1 cellular context compared by ENCODE assay signal in genomic region chr4:110631582-110632505, GRCh38.
TF ChIP-seq lines count a peak whose summit lies in the region.

No MANE protein-coding gene starts in this region.

TF ChIP-seq in HepG2, 621 proteins besides CTCF, POLR2A, EP300 and RAD21 (continued from another document and continues in another):
- TF ChIP-seq, protein P1, sequence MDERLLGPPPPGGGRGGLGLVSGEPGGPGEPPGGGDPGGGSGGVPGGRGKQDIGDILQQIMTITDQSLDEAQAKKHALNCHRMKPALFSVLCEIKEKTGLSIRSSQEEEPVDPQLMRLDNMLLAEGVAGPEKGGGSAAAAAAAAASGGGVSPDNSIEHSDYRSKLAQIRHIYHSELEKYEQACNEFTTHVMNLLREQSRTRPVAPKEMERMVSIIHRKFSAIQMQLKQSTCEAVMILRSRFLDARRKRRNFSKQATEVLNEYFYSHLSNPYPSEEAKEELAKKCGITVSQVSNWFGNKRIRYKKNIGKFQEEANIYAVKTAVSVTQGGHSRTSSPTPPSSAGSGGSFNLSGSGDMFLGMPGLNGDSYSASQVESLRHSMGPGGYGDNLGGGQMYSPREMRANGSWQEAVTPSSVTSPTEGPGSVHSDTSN (CRISPR knock-in tag; IDR thresholded peaks at IDR 0.05) = no peak
- TF ChIP-seq LRRFIP1 (CRISPR knock-in tag; conservative IDR thresholded peaks at IDR 0.05) (no peak), ZNF296 (CRISPR knock-in tag; conservative IDR thresholded peaks at IDR 0.05) (no peak), ZFP36 (IDR thresholded peaks at IDR 0.05; ENCODE audit: borderline replicate concordance, low read depth, low read length, partially characterized antibody) (peak; percentile 14), ZMYM4 (CRISPR knock-in tag; IDR thresholded peaks at IDR 0.05) (peak; percentile 37; the same call in 1 of the 2 replicates), GABPB1 (CRISPR knock-in tag; IDR thresholded peaks at IDR 0.05) (no peak), TBX3 (IDR thresholded peaks at IDR 0.05; ENCODE audit: borderline replicate concordance) (no peak), ZNF766 (CRISPR knock-in tag; IDR thresholded peaks at IDR 0.05; ENCODE audit: borderline replicate concordance) (no peak; the same call in 1 of the 2 replicates), ZNF563 (CRISPR knock-in tag; IDR thresholded peaks at IDR 0.05) (peak; percentile 31; the same call in 1 of the 2 replicates), ZNF782 (CRISPR knock-in tag; IDR thresholded peaks at IDR 0.05; ENCODE audit: borderline replicate concordance) (no peak), KDM4B (CRISPR knock-in tag; IDR thresholded peaks at IDR 0.05) (no peak), STAG1 (CRISPR knock-in tag; IDR thresholded peaks at IDR 0.05) (peak; percentile 96), ZKSCAN5 (CRISPR knock-in tag; IDR thresholded peaks at IDR 0.05) (no peak), CBX5 (CRISPR knock-in tag; IDR thresholded peaks at IDR 0.05; ENCODE audit: borderline replicate concordance) (0 out of 2 replicates have a peak, but pooled peaks have one; percentile 36), ZNF670 (CRISPR knock-in tag; IDR thresholded peaks at IDR 0.05; ENCODE audit: borderline replicate concordance) (no peak), ZNF543 (CRISPR knock-in tag; IDR thresholded peaks at IDR 0.05) (no peak), MTF2 (CRISPR knock-in tag; IDR thresholded peaks at IDR 0.05; ENCODE audit: borderline replicate concordance) (peak; percentile 29; the same call in 1 of the 2 replicates), NFIB (CRISPR knock-in tag; IDR thresholded peaks at IDR 0.05; ENCODE audit: borderline replicate concordance) (no peak), DDIT3 (CRISPR knock-in tag; IDR thresholded peaks at IDR 0.05) (no peak), RELA (CRISPR knock-in tag; IDR thresholded peaks at IDR 0.05) (no peak), RBM22 (optimal IDR thresholded peaks at IDR 0.05; ENCODE audit: low read length) (no peak), ZHX1 (CRISPR knock-in tag; IDR thresholded peaks at IDR 0.05; ENCODE audit: low read depth) (0 out of 2 replicates have a peak, but pooled peaks have one; percentile 34), KAT2B (IDR thresholded peaks at IDR 0.05; ENCODE audit: borderline replicate concordance, low read depth, low read length) (no peak), ZNF101 (CRISPR knock-in tag; IDR thresholded peaks at IDR 0.05; ENCODE audit: borderline replicate concordance, low read depth) (no peak), DRAP1 (CRISPR knock-in tag; IDR thresholded peaks at IDR 0.05) (no peak), ZNF839 (CRISPR knock-in tag; IDR thresholded peaks at IDR 0.05; ENCODE audit: borderline replicate concordance) (no peak), E2F1 (CRISPR knock-in tag; IDR thresholded peaks at IDR 0.05) (no peak), NFKBIZ (CRISPR knock-in tag; IDR thresholded peaks at IDR 0.05) (no peak), MYC (CRISPR knock-in tag; IDR thresholded peaks at IDR 0.05; ENCODE audit: borderline replicate concordance) (no peak), ESRRA (CRISPR knock-in tag; IDR thresholded peaks at IDR 0.05; ENCODE audit: low read depth) (no peak)
- TF ChIP-seq, protein P2, sequence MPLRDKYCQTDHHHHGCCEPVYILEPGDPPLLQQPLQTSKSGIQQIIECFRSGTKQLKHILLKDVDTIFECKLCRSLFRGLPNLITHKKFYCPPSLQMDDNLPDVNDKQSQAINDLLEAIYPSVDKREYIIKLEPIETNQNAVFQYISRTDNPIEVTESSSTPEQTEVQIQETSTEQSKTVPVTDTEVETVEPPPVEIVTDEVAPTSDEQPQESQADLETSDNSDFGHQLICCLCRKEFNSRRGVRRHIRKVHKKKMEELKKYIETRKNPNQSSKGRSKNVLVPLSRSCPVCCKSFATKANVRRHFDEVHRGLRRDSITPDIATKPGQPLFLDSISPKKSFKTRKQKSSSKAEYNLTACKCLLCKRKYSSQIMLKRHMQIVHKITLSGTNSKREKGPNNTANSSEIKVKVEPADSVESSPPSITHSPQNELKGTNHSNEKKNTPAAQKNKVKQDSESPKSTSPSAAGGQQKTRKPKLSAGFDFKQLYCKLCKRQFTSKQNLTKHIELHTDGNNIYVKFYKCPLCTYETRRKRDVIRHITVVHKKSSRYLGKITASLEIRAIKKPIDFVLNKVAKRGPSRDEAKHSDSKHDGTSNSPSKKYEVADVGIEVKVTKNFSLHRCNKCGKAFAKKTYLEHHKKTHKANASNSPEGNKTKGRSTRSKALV (CRISPR knock-in tag; IDR thresholded peaks at IDR 0.05) = no peak
- TF ChIP-seq, protein P3, sequence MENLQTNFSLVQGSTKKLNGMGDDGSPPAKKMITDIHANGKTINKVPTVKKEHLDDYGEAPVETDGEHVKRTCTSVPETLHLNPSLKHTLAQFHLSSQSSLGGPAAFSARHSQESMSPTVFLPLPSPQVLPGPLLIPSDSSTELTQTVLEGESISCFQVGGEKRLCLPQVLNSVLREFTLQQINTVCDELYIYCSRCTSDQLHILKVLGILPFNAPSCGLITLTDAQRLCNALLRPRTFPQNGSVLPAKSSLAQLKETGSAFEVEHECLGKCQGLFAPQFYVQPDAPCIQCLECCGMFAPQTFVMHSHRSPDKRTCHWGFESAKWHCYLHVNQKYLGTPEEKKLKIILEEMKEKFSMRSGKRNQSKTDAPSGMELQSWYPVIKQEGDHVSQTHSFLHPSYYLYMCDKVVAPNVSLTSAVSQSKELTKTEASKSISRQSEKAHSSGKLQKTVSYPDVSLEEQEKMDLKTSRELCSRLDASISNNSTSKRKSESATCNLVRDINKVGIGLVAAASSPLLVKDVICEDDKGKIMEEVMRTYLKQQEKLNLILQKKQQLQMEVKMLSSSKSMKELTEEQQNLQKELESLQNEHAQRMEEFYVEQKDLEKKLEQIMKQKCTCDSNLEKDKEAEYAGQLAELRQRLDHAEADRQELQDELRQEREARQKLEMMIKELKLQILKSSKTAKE (CRISPR knock-in tag; IDR thresholded peaks at IDR 0.05; ENCODE audit: borderline replicate concordance) = no peak
- TF ChIP-seq, protein P4, sequence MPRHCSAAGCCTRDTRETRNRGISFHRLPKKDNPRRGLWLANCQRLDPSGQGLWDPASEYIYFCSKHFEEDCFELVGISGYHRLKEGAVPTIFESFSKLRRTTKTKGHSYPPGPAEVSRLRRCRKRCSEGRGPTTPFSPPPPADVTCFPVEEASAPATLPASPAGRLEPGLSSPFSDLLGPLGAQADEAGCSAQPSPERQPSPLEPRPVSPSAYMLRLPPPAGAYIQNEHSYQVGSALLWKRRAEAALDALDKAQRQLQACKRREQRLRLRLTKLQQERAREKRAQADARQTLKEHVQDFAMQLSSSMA (CRISPR knock-in tag; IDR thresholded peaks at IDR 0.05) = no peak
- TF ChIP-seq, protein P5, sequence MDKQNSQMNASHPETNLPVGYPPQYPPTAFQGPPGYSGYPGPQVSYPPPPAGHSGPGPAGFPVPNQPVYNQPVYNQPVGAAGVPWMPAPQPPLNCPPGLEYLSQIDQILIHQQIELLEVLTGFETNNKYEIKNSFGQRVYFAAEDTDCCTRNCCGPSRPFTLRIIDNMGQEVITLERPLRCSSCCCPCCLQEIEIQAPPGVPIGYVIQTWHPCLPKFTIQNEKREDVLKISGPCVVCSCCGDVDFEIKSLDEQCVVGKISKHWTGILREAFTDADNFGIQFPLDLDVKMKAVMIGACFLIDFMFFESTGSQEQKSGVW (CRISPR knock-in tag; IDR thresholded peaks at IDR 0.05; ENCODE audit: borderline replicate concordance) = no peak
- TF ChIP-seq, protein P6, sequence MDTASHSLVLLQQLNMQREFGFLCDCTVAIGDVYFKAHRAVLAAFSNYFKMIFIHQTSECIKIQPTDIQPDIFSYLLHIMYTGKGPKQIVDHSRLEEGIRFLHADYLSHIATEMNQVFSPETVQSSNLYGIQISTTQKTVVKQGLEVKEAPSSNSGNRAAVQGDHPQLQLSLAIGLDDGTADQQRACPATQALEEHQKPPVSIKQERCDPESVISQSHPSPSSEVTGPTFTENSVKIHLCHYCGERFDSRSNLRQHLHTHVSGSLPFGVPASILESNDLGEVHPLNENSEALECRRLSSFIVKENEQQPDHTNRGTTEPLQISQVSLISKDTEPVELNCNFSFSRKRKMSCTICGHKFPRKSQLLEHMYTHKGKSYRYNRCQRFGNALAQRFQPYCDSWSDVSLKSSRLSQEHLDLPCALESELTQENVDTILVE (CRISPR knock-in tag; IDR thresholded peaks at IDR 0.05) = no peak
- TF ChIP-seq, protein P7, sequence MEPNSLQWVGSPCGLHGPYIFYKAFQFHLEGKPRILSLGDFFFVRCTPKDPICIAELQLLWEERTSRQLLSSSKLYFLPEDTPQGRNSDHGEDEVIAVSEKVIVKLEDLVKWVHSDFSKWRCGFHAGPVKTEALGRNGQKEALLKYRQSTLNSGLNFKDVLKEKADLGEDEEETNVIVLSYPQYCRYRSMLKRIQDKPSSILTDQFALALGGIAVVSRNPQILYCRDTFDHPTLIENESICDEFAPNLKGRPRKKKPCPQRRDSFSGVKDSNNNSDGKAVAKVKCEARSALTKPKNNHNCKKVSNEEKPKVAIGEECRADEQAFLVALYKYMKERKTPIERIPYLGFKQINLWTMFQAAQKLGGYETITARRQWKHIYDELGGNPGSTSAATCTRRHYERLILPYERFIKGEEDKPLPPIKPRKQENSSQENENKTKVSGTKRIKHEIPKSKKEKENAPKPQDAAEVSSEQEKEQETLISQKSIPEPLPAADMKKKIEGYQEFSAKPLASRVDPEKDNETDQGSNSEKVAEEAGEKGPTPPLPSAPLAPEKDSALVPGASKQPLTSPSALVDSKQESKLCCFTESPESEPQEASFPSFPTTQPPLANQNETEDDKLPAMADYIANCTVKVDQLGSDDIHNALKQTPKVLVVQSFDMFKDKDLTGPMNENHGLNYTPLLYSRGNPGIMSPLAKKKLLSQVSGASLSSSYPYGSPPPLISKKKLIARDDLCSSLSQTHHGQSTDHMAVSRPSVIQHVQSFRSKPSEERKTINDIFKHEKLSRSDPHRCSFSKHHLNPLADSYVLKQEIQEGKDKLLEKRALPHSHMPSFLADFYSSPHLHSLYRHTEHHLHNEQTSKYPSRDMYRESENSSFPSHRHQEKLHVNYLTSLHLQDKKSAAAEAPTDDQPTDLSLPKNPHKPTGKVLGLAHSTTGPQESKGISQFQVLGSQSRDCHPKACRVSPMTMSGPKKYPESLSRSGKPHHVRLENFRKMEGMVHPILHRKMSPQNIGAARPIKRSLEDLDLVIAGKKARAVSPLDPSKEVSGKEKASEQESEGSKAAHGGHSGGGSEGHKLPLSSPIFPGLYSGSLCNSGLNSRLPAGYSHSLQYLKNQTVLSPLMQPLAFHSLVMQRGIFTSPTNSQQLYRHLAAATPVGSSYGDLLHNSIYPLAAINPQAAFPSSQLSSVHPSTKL (CRISPR knock-in tag; IDR thresholded peaks at IDR 0.05) = 0 out of 2 replicates have a peak, but pooled peaks have one; percentile 27
- TF ChIP-seq, protein P8, sequence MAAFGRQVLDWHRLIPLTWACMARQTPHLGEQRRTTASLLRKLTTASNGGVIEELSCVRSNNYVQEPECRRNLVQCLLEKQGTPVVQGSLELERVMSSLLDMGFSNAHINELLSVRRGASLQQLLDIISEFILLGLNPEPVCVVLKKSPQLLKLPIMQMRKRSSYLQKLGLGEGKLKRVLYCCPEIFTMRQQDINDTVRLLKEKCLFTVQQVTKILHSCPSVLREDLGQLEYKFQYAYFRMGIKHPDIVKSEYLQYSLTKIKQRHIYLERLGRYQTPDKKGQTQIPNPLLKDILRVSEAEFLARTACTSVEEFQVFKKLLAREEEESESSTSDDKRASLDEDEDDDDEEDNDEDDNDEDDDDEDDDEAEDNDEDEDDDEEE (CRISPR knock-in tag; IDR thresholded peaks at IDR 0.05) = 0 out of 2 replicates have a peak, but pooled peaks have one; percentile 27
